In genomic region chr10:21972584-21972983, GRCh38 we compare ENCODE assay signal across 22 cellular contexts.
A peak's percentile ranks its signal among the peaks of the same experiment; 100 is the strongest.
DNase-seq lines count a peak whose midpoint lies in the region; ATAC-seq and TF ChIP-seq lines count a peak whose summit lies in the region.
"Had no signal": no experiment of that assay in that cellular context is flagged by ENCODE, and none has a peak within 500 bp of the region (broad histone marks: within the 10 kb centered on the region; RNA-seq: fewer than 3 reads in every experiment).

No MANE protein-coding gene starts in this region.

- DNase-seq in GM10248 (ENCODE audit: extremely low spot score) (peak; percentile 6), amniotic epithelial cell (ENCODE audit: low read depth) (peak; percentile 7), globus pallidus (ENCODE audit: low spot score) (no peak), GF-D8 (lab: John Stamatoyannopoulos, UW) (no peak)
- DNase-seq in activated CD4-positive, alpha-beta T cell treated with anti-CD3 and anti-CD28 coated beads for 48 hours = no peak
- DNase-seq: activated CD4-positive, alpha-beta memory T cell treated with anti-CD3 and anti-CD28 coated beads, Interleukin-2, amount 10 ng/mL, durations not matched to agents 7 days and 5 days; activated CD4-positive, alpha-beta T cell treated with anti-CD3 and anti-CD28 coated beads for 1 hour; CD8-positive, alpha-beta memory T cell; DMS 273 treated with DMSO at 0.1 percent for 48 hours; gastrocnemius medialis; GOT3; hippocampal formation; NCI-H2029; NCI-H524; nephron progenitor cell; PC-9; SHP77; stimulated activated CD4-positive, alpha-beta T cell treated with anti-CD3 and anti-CD28 coated beads, Interleukin-4, amount 100 ng/mL, for 4 hours; T-helper 2 cell had no signal

- CTCF ChIA-PET in GM10248 (lab: Yijun Ruan, JAX) = interaction anchor here (1.8 kb wide), 1 partner anchor 18 kb away, joined by 3 read pairs; no protein-coding TSS in a partner anchor

- POLR2A ChIA-PET in GM10248 (lab: Yijun Ruan, JAX) = no interaction called here

- TF ChIP-seq CTCF in GM10248 (IDR thresholded peaks at IDR 0.05; ENCODE audit: control extremely low read depth, extremely low read depth, low read depth, missing control alignments) = no peak

- peak; percentile 51 for ATAC-seq in GM18517 (IDR thresholded peaks at IDR 0.05; ENCODE audit: unreplicated experiment)
- ATAC-seq in HG02885 (IDR thresholded peaks at IDR 0.05; ENCODE audit: poor library complexity, unreplicated experiment) = peak; percentile 72
- no peak for ATAC-seq in GM18519 (IDR thresholded peaks at IDR 0.05; ENCODE audit: low FRiP score, unreplicated experiment)
- ATAC-seq: gastrocnemius medialis had no signal

Comparison
In these comparisons a context has a peak if more than half of its experiments do, and no peak if none do; other contexts are left out.
1. DNase-seq: peak in GM10248 (single experiment) and amniotic epithelial cell (single experiment); none in activated CD4-positive, alpha-beta T cell treated with anti-CD3 and anti-CD28 coated beads for 48 hours (single experiment), globus pallidus (single experiment) and GF-D8 (single experiment).